ENCODE assay signal across 1 cellular context in the genomic region with DNA sequence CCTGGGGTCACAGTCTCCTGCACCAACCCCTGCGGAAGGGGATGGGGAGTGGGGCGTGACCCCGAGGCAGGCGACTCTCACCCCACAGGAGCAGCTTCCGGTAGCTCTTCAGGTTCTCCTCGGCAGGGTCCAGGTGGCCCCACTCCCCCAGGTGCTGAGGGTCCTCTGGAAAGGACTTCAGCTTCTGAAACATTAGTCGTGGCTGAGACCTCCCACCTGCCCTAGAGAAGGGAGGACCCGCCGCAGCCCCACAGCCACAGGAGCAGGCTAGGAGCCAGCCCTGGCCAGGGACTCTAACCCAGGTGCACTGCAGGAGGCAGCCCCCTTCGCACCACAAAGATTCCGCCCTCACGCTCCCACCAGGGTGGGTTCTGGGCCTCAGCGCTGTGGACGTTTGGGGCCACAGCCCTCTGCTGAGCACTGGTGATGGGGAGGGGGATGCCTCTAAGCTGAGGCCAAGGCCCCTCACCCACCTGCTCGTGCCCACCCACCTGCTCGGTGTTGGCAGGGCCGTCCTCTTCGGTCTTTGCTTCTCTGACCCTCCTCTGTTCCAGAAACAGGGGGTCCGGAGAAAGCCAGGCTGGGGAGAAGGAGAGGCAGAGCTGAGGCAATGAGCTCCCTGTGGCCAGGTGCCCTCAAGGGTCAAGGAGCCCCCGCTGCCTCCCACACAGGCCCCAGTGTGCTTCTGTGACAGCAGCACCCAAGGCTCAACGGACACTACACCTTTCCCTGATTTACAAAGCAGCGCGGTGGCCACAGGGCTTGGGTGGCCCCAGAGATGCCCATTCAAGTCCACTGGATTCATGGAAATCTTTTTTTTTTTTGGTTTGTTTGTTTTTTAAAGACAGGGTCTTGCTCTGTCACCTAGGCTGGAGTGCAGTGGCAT.
TF ChIP-seq lines count a peak whose summit lies in the region.

No MANE protein-coding gene starts in this region.

TF ChIP-seq in liver, 16 proteins besides CTCF, POLR2A, EP300 and RAD21:
- TF ChIP-seq EGR1 (IDR thresholded peaks at IDR 0.05; ENCODE audit: low read depth in 2 of 2) (no peak), YY1 (IDR thresholded peaks at IDR 0.05) (no peak), HNF4G (IDR thresholded peaks at IDR 0.05) (no peak), TAF1 (conservative IDR thresholded peaks at IDR 0.05) (no peak), RXRA (IDR thresholded peaks at IDR 0.05) (no peak), FOXA2 (IDR thresholded peaks at IDR 0.05) (no peak), HNF4A (conservative IDR thresholded peaks at IDR 0.05) (no peak), SP1 (IDR thresholded peaks at IDR 0.05) (no peak), NR2F2 (IDR thresholded peaks at IDR 0.05) (no peak), GABPA (IDR thresholded peaks at IDR 0.05 in 1 of 2, conservative IDR thresholded peaks at IDR 0.05 in 1 of 2) (no peak), FOXA1 (IDR thresholded peaks at IDR 0.05) (no peak), JUND (IDR thresholded peaks at IDR 0.05) (no peak)
- TF ChIP-seq, protein P1, sequence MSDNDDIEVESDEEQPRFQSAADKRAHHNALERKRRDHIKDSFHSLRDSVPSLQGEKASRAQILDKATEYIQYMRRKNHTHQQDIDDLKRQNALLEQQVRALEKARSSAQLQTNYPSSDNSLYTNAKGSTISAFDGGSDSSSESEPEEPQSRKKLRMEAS (IDR thresholded peaks at IDR 0.05): no peak
- TF ChIP-seq, protein P2, sequence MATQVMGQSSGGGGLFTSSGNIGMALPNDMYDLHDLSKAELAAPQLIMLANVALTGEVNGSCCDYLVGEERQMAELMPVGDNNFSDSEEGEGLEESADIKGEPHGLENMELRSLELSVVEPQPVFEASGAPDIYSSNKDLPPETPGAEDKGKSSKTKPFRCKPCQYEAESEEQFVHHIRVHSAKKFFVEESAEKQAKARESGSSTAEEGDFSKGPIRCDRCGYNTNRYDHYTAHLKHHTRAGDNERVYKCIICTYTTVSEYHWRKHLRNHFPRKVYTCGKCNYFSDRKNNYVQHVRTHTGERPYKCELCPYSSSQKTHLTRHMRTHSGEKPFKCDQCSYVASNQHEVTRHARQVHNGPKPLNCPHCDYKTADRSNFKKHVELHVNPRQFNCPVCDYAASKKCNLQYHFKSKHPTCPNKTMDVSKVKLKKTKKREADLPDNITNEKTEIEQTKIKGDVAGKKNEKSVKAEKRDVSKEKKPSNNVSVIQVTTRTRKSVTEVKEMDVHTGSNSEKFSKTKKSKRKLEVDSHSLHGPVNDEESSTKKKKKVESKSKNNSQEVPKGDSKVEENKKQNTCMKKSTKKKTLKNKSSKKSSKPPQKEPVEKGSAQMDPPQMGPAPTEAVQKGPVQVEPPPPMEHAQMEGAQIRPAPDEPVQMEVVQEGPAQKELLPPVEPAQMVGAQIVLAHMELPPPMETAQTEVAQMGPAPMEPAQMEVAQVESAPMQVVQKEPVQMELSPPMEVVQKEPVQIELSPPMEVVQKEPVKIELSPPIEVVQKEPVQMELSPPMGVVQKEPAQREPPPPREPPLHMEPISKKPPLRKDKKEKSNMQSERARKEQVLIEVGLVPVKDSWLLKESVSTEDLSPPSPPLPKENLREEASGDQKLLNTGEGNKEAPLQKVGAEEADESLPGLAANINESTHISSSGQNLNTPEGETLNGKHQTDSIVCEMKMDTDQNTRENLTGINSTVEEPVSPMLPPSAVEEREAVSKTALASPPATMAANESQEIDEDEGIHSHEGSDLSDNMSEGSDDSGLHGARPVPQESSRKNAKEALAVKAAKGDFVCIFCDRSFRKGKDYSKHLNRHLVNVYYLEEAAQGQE (IDR thresholded peaks at IDR 0.05): no peak
- TF ChIP-seq, protein P3, sequence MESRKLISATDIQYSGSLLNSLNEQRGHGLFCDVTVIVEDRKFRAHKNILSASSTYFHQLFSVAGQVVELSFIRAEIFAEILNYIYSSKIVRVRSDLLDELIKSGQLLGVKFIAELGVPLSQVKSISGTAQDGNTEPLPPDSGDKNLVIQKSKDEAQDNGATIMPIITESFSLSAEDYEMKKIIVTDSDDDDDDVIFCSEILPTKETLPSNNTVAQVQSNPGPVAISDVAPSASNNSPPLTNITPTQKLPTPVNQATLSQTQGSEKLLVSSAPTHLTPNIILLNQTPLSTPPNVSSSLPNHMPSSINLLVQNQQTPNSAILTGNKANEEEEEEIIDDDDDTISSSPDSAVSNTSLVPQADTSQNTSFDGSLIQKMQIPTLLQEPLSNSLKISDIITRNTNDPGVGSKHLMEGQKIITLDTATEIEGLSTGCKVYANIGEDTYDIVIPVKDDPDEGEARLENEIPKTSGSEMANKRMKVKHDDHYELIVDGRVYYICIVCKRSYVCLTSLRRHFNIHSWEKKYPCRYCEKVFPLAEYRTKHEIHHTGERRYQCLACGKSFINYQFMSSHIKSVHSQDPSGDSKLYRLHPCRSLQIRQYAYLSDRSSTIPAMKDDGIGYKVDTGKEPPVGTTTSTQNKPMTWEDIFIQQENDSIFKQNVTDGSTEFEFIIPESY (IDR thresholded peaks at IDR 0.05): no peak
- TF ChIP-seq, protein P4, sequence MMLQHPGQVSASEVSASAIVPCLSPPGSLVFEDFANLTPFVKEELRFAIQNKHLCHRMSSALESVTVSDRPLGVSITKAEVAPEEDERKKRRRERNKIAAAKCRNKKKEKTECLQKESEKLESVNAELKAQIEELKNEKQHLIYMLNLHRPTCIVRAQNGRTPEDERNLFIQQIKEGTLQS (IDR thresholded peaks at IDR 0.05): no peak
